24 cellular contexts compared by ENCODE assay signal in genomic region chr17:41707803-41708669, GRCh38. TPM values are rescaled to one million over a fixed set of nuclear protein-coding genes. Genes with fewer than 3 reads are reported as not detected.
A peak's percentile ranks its signal among the peaks of the same experiment; 100 is the strongest.
DNase-seq lines count a peak whose midpoint lies in the region; ATAC-seq, FAIRE-seq and TF ChIP-seq lines count a peak whose summit lies in the region.
"Had no signal": no experiment of that assay in that cellular context is flagged by ENCODE, and none has a peak within 500 bp of the region (broad histone marks: within the 10 kb centered on the region; RNA-seq: fewer than 3 reads in every experiment).

No MANE protein-coding gene starts in this region.

- intact Hi-C loops in HepG2 (cut with micrococcal nuclease; ENCODE audit: unreplicated experiment) (no loop called here), right lobe of liver (cut with DNase I) (loop anchor here in 1 of 2 donors (5.0 kb wide), 1 partner anchor 244 kb away; no protein-coding TSS in a partner anchor), K562 (cut with micrococcal nuclease) (no loop called here)

- H3K4me3 Mint-ChIP-seq in HFFc6: no peak overlapping the region
- H3K4me3 Mint-ChIP-seq: CD14-positive monocyte; CD4-positive, alpha-beta memory T cell had no signal

- H3K4me2 ChIP-seq in HepG2 (ENCODE audit: low read depth, low read length): no peak overlapping the region
- no peak overlapping the region for H3K4me2 ChIP-seq in K562 (ENCODE audit: insufficient read depth, low read length)
- H3K4me2 ChIP-seq: BLaER1 had no signal

- no peak overlapping the region for H3K27ac Mint-ChIP-seq in HFFc6
- H3K27ac Mint-ChIP-seq: CD4-positive, alpha-beta memory T cell had no signal

- no peaks in the 10 kb centered on the region for H3K36me3 ChIP-seq in HepG2 (replicated peaks in 1 of 2; ENCODE audit: control insufficient read depth in 1 of 2, insufficient read depth in 2 of 2, low read length in 2 of 2)
- no peaks in the 10 kb centered on the region for H3K36me3 ChIP-seq in right lobe of liver
- no peaks in the 10 kb centered on the region for H3K36me3 ChIP-seq in K562 (ENCODE audit: control insufficient read depth, insufficient read depth, low read length)
- H3K36me3 ChIP-seq: BLaER1 had no signal

- H2AFZ ChIP-seq in HepG2 (ENCODE audit: low read length) (no peak overlapping the region), K562 (ENCODE audit: low read depth, low read length) (no peak overlapping the region)

- BruUV-seq in HepG2 (replicated peaks; lab: Mats Ljungman, UMichigan): no TSS peak
- no TSS peak for BruUV-seq in K562 (replicated peaks; lab: Mats Ljungman, UMichigan)

- TF ChIP-seq EP300 in HepG2 (IDR thresholded peaks at IDR 0.05; ENCODE audit: low read depth in 2 of 2, low read length in 2 of 2) (no peak), HepG2 (CRISPR knock-in tag; IDR thresholded peaks at IDR 0.05; ENCODE audit: borderline replicate concordance) (no peak), K562 (IDR thresholded peaks at IDR 0.05; ENCODE audit: low read length) (no peak)

- no peak for TF ChIP-seq CTCF in HepG2 (CRISPR knock-in tag; IDR thresholded peaks at IDR 0.05)
- TF ChIP-seq CTCF in right lobe of liver (IDR thresholded peaks at IDR 0.05): no peak
- TF ChIP-seq CTCF in K562 (IDR thresholded peaks at IDR 0.05 in 2 of 3, conservative IDR thresholded peaks at IDR 0.05 in 1 of 3; ENCODE audit: insufficient read depth in 2 of 3, low read depth in 1 of 3, low read length in 3 of 3): no peak
- no peak for TF ChIP-seq CTCF in HFFc6 (IDR thresholded peaks at IDR 0.05)

- H3K9me3 ChIP-seq in HepG2 (ENCODE audit: low read length): no peaks in the 10 kb centered on the region
- H3K9me3 ChIP-seq in right lobe of liver: no peaks in the 10 kb centered on the region
- no peaks in the 10 kb centered on the region for H3K9me3 ChIP-seq in K562 (replicated peaks; ENCODE audit: control insufficient read depth, insufficient read depth, low read depth, low read length)
- H3K9me3 ChIP-seq: BLaER1 had no signal

- H3K36me3 Mint-ChIP-seq in HFFc6 (ENCODE audit: low read depth): no peaks in the 10 kb centered on the region
- H3K36me3 Mint-ChIP-seq: CD14-positive monocyte; CD4-positive, alpha-beta memory T cell had no signal

- H3K9ac ChIP-seq in HepG2 (ENCODE audit: insufficient read depth, low read depth, low read length) (no peak overlapping the region), K562 (ENCODE audit: insufficient read depth in 1 of 2, low read depth in 2 of 2, low read length in 2 of 2) (no peak overlapping the region)
- H3K9ac ChIP-seq: BLaER1 had no signal

- H3K27ac ChIP-seq in HepG2 (ENCODE audit: extremely low read length, insufficient read depth, low read length) (no peak overlapping the region), right lobe of liver (no peak overlapping the region), K562 (ENCODE audit: extremely low read depth, low read depth, low read length) (no peak overlapping the region)
- H3K27ac ChIP-seq: BLaER1 had no signal

- no peaks in the 10 kb centered on the region for H3K9me3 Mint-ChIP-seq in HFFc6
- H3K9me3 Mint-ChIP-seq: CD4-positive, alpha-beta memory T cell had no signal

- no peaks in the 10 kb centered on the region for H3K9me1 ChIP-seq in K562 (ENCODE audit: control insufficient read depth, insufficient read depth, low read length)

- POLR2A ChIA-PET in HepG2 (lab: Yijun Ruan, JAX) (interaction anchor here (0.8 to 5.2 kb wide), 6 partner anchors 13 to 79 kb away, joined by 3 to 82 read pairs (median 4); partner anchors contain the start of genes EIF1 and JUP), K562 (lab: Yijun Ruan, JAX) (interaction anchor here (1.0 to 12.4 kb wide), 3 partner anchors 12 to 29 kb away, joined by 4 to 174 read pairs (median 24); partner anchors contain the start of gene EIF1)

- TF ChIP-seq POLR2A in HepG2 (IDR thresholded peaks at IDR 0.05; ENCODE audit: insufficient read depth in 1 of 2, low read depth in 2 of 2, low read length in 2 of 2) (no peak), right lobe of liver (IDR thresholded peaks at IDR 0.05) (no peak), K562 (conservative IDR thresholded peaks at IDR 0.05) (no peak)

- 11% methylated on average over 10 of the region's 10 CpGs for WGBS in HepG2 (ENCODE audit: low lambda C conversion rate)
- WGBS in right lobe of liver (ENCODE audit: insufficient coverage, low coverage, low lambda C conversion rate, missing lambda C conversion rate): 59% methylated on average over 8 of the region's 10 CpGs
- WGBS in K562 (ENCODE audit: insufficient coverage, low coverage, missing lambda C conversion rate): 9% methylated on average over 10 of the region's 10 CpGs

- in situ Hi-C loops in HepG2 (cut with HindIII; ENCODE audit: extremely low pct_ligation_motif_present, low pct_unique_long_range_greater_than_20kb): no loop called here
- in situ Hi-C loops in K562 (cut with MboI): no loop called here

- H3K4me1 Mint-ChIP-seq in HFFc6 (ENCODE audit: low read depth): peaks cover 17% of the 10 kb centered on the region
- H3K4me1 Mint-ChIP-seq: CD4-positive, alpha-beta memory T cell had no signal

- H3K79me2 ChIP-seq in HepG2 (ENCODE audit: insufficient read depth, low read length): no peaks in the 10 kb centered on the region
- no peaks in the 10 kb centered on the region for H3K79me2 ChIP-seq in K562 (ENCODE audit: control insufficient read depth, insufficient read depth, low read length)

- no peaks in the 10 kb centered on the region for H4K20me1 ChIP-seq in HepG2 (ENCODE audit: insufficient read depth, low read length)
- H4K20me1 ChIP-seq in K562 (replicated peaks; ENCODE audit: control insufficient read depth, insufficient read depth, low read length): no peaks in the 10 kb centered on the region
- H4K20me1 ChIP-seq: BLaER1 had no signal

- ATAC-seq in HepG2: peak; percentile 17; the same call in 1 of the 3 replicates
- ATAC-seq in right lobe of liver: no peak
- ATAC-seq in K562: no peak; the same call in 2 of the 3 replicates
- ATAC-seq in GM21576 (IDR thresholded peaks at IDR 0.05; ENCODE audit: unreplicated experiment): no peak

- H3K4me1 ChIP-seq in HepG2 (ENCODE audit: insufficient read depth, low read length): peaks cover 41% of the 10 kb centered on the region
- no peaks in the 10 kb centered on the region for H3K4me1 ChIP-seq in right lobe of liver
- H3K4me1 ChIP-seq in K562 (replicated peaks in 1 of 2; ENCODE audit: control insufficient read depth in 2 of 2, insufficient read depth in 2 of 2, low read length in 2 of 2): no peaks in the 10 kb centered on the region; a peak in 3 of 5 replicates

- H3K27me3 Mint-ChIP-seq in HFFc6 (ENCODE audit: insufficient read depth): peaks cover 20% of the 10 kb centered on the region

- H3K4me3 ChIP-seq in HepG2 (replicated peaks in 1 of 3; ENCODE audit: insufficient read depth in 1 of 3, low read depth in 2 of 3, low read length in 3 of 3) (no peak overlapping the region), right lobe of liver (no peak overlapping the region), K562 (no peak overlapping the region)
- H3K4me3 ChIP-seq: BLaER1 had no signal

- FAIRE-seq in HepG2 (lab: Jason Lieb, UNC) (no peak), K562 (lab: Jason Lieb, UNC) (no peak)
- FAIRE-seq: GM12892, GM18507 had no signal

- H3K27me3 ChIP-seq in HepG2 (ENCODE audit: control insufficient read depth in 1 of 2, insufficient read depth in 2 of 2, low read length in 2 of 2): peaks cover 2 to 42% of the 10 kb centered on the region in 2 experiments; a peak in 4 of 5 replicates
- no peaks in the 10 kb centered on the region for H3K27me3 ChIP-seq in right lobe of liver
- H3K27me3 ChIP-seq in K562 (ENCODE audit: control insufficient read depth in 2 of 2, insufficient read depth in 2 of 2, low read length in 2 of 2): peaks cover 5 to 10% of the 10 kb centered on the region in 2 experiments; a peak in 3 of 5 replicates
- H3K27me3 ChIP-seq: BLaER1 had no signal

- CTCF ChIA-PET in HepG2 (lab: Yijun Ruan, JAX; ENCODE audit: low intra/inter-chr PET ratio, low total read pairs) (no interaction called here), K562 (lab: Yijun Ruan, JAX; ENCODE audit: low intra/inter-chr PET ratio) (no interaction called here)

- DNase-seq in HepG2 (ENCODE audit: low spot score) (no peak), right lobe of liver (no peak), K562 (ENCODE audit: extremely low read depth in 1 of 4, low spot score in 3 of 4) (no peak), islet precursor cell (peak; percentile 54), NOMO-1 (lab: John Stamatoyannopoulos, UW; ENCODE audit: unreplicated experiment in 2 of 2) (no peak), HFFc6 (no peak)
- DNase-seq: 8988T; CD4-positive, alpha-beta memory T cell; DMS153; DMS79; GDM1; HCEC 1CT; IMR-90; KBM-7 had no signal

- no peak for TF ChIP-seq RAD21 in HepG2 (CRISPR knock-in tag; IDR thresholded peaks at IDR 0.05)
- no peak for TF ChIP-seq RAD21 in K562 (CRISPR knock-in tag; conservative IDR thresholded peaks at IDR 0.05 in 1 of 2, IDR thresholded peaks at IDR 0.05 in 1 of 2)

RNA-seq across cellular contexts. Expression of gene GAST, which starts 4.1 kb away (rescaled TPM):
- total RNA-seq in HepG2 (2016; rRNA removed; fragmentation: Illumina TruSeq; extraction: Trizol) (0.42 TPM in 1 of 2 replicates, not detected in the other), right lobe of liver (not detected), K562 (2014; rRNA removed) (not detected in 2 replicates), K562 (2014; rRNA removed; fragmentation: Illumina TruSeq; extraction: Trizol) (not detected in 2 replicates), K562 (2015; rRNA removed; fragmentation: Illumina TruSeq; extraction: Trizol) (not detected in 2 replicates), K562 (2021) (not detected in 2 replicates)
- not detected in 2 replicates for total RNA-seq in HepG2 (2016; cell fraction: cytosol; rRNA removed; fragmentation: Illumina TruSeq; extraction: Trizol; ENCODE audit: low read depth)
- 0.52 TPM in 1 of 2 replicates, not detected in the other for total RNA-seq in HepG2 (2016; cell fraction: insoluble cytoplasmic fraction; rRNA removed; fragmentation: Illumina TruSeq; extraction: Trizol)
- total RNA-seq in HepG2 (2016; cell fraction: membrane; rRNA removed; fragmentation: Illumina TruSeq; extraction: Trizol): not detected in 2 replicates
- 1.4 TPM in 1 of 2 replicates, not detected in the other for total RNA-seq in HepG2 (2016; cell fraction: nucleus; rRNA removed; fragmentation: Illumina TruSeq; extraction: Trizol)
- polyA plus RNA-seq in HepG2 (2011; rRNA removed) (0.32 and 0.65 TPM in 2 replicates), K562 (2011; rRNA removed) (not detected in 2 replicates), K562 (2014; fragmentation: Illumina TruSeq; extraction: Trizol) (not detected in 2 replicates), K562 (2014; fragmentation: Nextera tagmentation; extraction: Ambion mirVana) (not detected), K562 (2014; rRNA removed) (not detected in 2 replicates)
- polyA plus RNA-seq in HepG2 (2011; cell fraction: cytosol; rRNA removed): 0.32 and 0.93 TPM in 2 replicates
- polyA plus RNA-seq in HepG2 (2011; cell fraction: nucleus; rRNA removed): not detected in 2 replicates
- 0.56 and 4.9 TPM in 2 replicates for polyA plus RNA-seq in HepG2 (2012)
- not detected in 2 replicates for polyA plus RNA-seq in HepG2 (2016; cell fraction: cytosol; fragmentation: Illumina TruSeq; extraction: Trizol; ENCODE audit: low read depth)
- 1.1 TPM in 1 of 2 replicates, not detected in the other for polyA plus RNA-seq in HepG2 (2016; cell fraction: insoluble cytoplasmic fraction; fragmentation: Illumina TruSeq; extraction: Trizol; ENCODE audit: low read depth)
- not detected in 2 replicates for polyA plus RNA-seq in HepG2 (2016; cell fraction: membrane; fragmentation: Illumina TruSeq; extraction: Trizol; ENCODE audit: low read depth)
- polyA plus RNA-seq in HepG2 (2016; cell fraction: nucleus; fragmentation: Illumina TruSeq; extraction: Trizol; ENCODE audit: insufficient read depth, low read depth): 1.4 TPM in 1 of 2 replicates, not detected in the other
- polyA minus RNA-seq in HepG2 (2011; rRNA and poly(A)+ RNA removed; ENCODE audit: low replicate concordance): 0.58 TPM in 1 of 2 replicates, not detected in the other
- polyA minus RNA-seq in HepG2 (2011; cell fraction: cytosol; rRNA and poly(A)+ RNA removed): not detected in 2 replicates
- not detected in 2 replicates for polyA minus RNA-seq in HepG2 (2011; cell fraction: nucleus; rRNA and poly(A)+ RNA removed)
- total RNA-seq in K562 (2011; cell fraction: chromatin; rRNA removed; ENCODE audit: low replicate concordance): not detected in 2 replicates
- not detected in 2 replicates for total RNA-seq in K562 (2011; cell fraction: nucleolus; rRNA removed)
- total RNA-seq in K562 (2011; cell fraction: nucleoplasm; rRNA removed): not detected in 2 replicates
- polyA plus RNA-seq in K562 (2011; cell fraction: cytosol; rRNA removed): not detected in 2 replicates
- not detected in 2 replicates for polyA plus RNA-seq in K562 (2011; cell fraction: nucleus; rRNA removed)
- polyA plus RNA-seq in K562 (2012): not detected in 2 replicates
- polyA minus RNA-seq in K562 (2011; rRNA and poly(A)+ RNA removed): not detected in 2 replicates
- not detected in 2 replicates for polyA minus RNA-seq in K562 (2011; cell fraction: cytosol; rRNA and poly(A)+ RNA removed)
- polyA minus RNA-seq in K562 (2011; cell fraction: nucleus; rRNA and poly(A)+ RNA removed): not detected in 2 replicates
- total RNA-seq in HFFc6 (2021; fragmentation: NEBNext Ultra II Directional; extraction: Animal tissue kit (Norgen Biotek cat#: 25700)): not detected
- total RNA-seq: A673; CD4-positive, alpha-beta memory T cell; Daoy; H4; HT-29; IMR-90 had no signal
- polyA plus RNA-seq: AG04450; CD14-positive monocyte; CD4-positive, alpha-beta memory T cell; IMR-90 had no signal

RNA-seq across cellular contexts. Expression of gene EIF1, which starts 19.4 kb away (rescaled TPM):
- 147 and 199 TPM in 2 replicates for total RNA-seq in HepG2 (2016; rRNA removed; fragmentation: Illumina TruSeq; extraction: Trizol)
- total RNA-seq in HepG2 (2016; cell fraction: cytosol; rRNA removed; fragmentation: Illumina TruSeq; extraction: Trizol; ENCODE audit: low read depth): 90.4 and 105 TPM in 2 replicates
- total RNA-seq in HepG2 (2016; cell fraction: insoluble cytoplasmic fraction; rRNA removed; fragmentation: Illumina TruSeq; extraction: Trizol): 134 and 191 TPM in 2 replicates
- total RNA-seq in HepG2 (2016; cell fraction: membrane; rRNA removed; fragmentation: Illumina TruSeq; extraction: Trizol): 209 and 226 TPM in 2 replicates
- 237 and 265 TPM in 2 replicates for total RNA-seq in HepG2 (2016; cell fraction: nucleus; rRNA removed; fragmentation: Illumina TruSeq; extraction: Trizol)
- 388 and 517 TPM in 2 replicates for polyA plus RNA-seq in HepG2 (2011; rRNA removed)
- polyA plus RNA-seq in HepG2 (2011; cell fraction: cytosol; rRNA removed): 157 and 242 TPM in 2 replicates
- polyA plus RNA-seq in HepG2 (2011; cell fraction: nucleus; rRNA removed): 346 and 409 TPM in 2 replicates
- polyA plus RNA-seq in HepG2 (2012): 1,096 and 1,427 TPM in 2 replicates
- polyA plus RNA-seq in HepG2 (2016; cell fraction: cytosol; fragmentation: Illumina TruSeq; extraction: Trizol; ENCODE audit: low read depth): 537 and 540 TPM in 2 replicates
- polyA plus RNA-seq in HepG2 (2016; cell fraction: insoluble cytoplasmic fraction; fragmentation: Illumina TruSeq; extraction: Trizol; ENCODE audit: low read depth): 606 and 702 TPM in 2 replicates
- 490 and 548 TPM in 2 replicates for polyA plus RNA-seq in HepG2 (2016; cell fraction: membrane; fragmentation: Illumina TruSeq; extraction: Trizol; ENCODE audit: low read depth)
- polyA plus RNA-seq in HepG2 (2016; cell fraction: nucleus; fragmentation: Illumina TruSeq; extraction: Trizol; ENCODE audit: insufficient read depth, low read depth): 691 and 695 TPM in 2 replicates
- polyA minus RNA-seq in HepG2 (2011; rRNA and poly(A)+ RNA removed; ENCODE audit: low replicate concordance): 70.2 and 87.8 TPM in 2 replicates
- 159 and 198 TPM in 2 replicates for polyA minus RNA-seq in HepG2 (2011; cell fraction: cytosol; rRNA and poly(A)+ RNA removed)
- polyA minus RNA-seq in HepG2 (2011; cell fraction: nucleus; rRNA and poly(A)+ RNA removed): 333 and 395 TPM in 2 replicates
- 100 to 1,000 TPM; 284 to 454 (median 404) TPM for total RNA-seq in right lobe of liver
- total RNA-seq in K562 (2011; cell fraction: chromatin; rRNA removed; ENCODE audit: low replicate concordance): 298 and 342 TPM in 2 replicates
- 197 and 220 TPM in 2 replicates for total RNA-seq in K562 (2011; cell fraction: nucleolus; rRNA removed)
- total RNA-seq in K562 (2011; cell fraction: nucleoplasm; rRNA removed): 315 and 402 TPM in 2 replicates
- total RNA-seq in K562 (2014; rRNA removed): 81.3 and 85.7 TPM in 2 replicates
- total RNA-seq in K562 (2014; rRNA removed; fragmentation: Illumina TruSeq; extraction: Trizol): 95.4 and 115 TPM in 2 replicates
- total RNA-seq in K562 (2015; rRNA removed; fragmentation: Illumina TruSeq; extraction: Trizol): 67.0 and 77.8 TPM in 2 replicates
- 880 and 965 TPM in 2 replicates for total RNA-seq in K562 (2021)
- polyA plus RNA-seq in K562 (2011; rRNA removed): 255 and 320 TPM in 2 replicates
- 104 and 119 TPM in 2 replicates for polyA plus RNA-seq in K562 (2011; cell fraction: cytosol; rRNA removed)
- polyA plus RNA-seq in K562 (2011; cell fraction: nucleus; rRNA removed): 247 and 265 TPM in 2 replicates
- polyA plus RNA-seq in K562 (2012): 675 and 2,132 TPM in 2 replicates
- polyA plus RNA-seq in K562 (2014; fragmentation: Illumina TruSeq; extraction: Trizol): 612 and 683 TPM in 2 replicates
- 1,000 to 10,000 TPM; 1,018 to 1,204 TPM for polyA plus RNA-seq in K562 (2014; fragmentation: Nextera tagmentation; extraction: Ambion mirVana)
- polyA plus RNA-seq in K562 (2014; rRNA removed): 236 and 297 TPM in 2 replicates
- polyA minus RNA-seq in K562 (2011; rRNA and poly(A)+ RNA removed): 97.5 and 123 TPM in 2 replicates
- 123 and 125 TPM in 2 replicates for polyA minus RNA-seq in K562 (2011; cell fraction: cytosol; rRNA and poly(A)+ RNA removed)
- polyA minus RNA-seq in K562 (2011; cell fraction: nucleus; rRNA and poly(A)+ RNA removed): 139 and 151 TPM in 2 replicates
- total RNA-seq in HFFc6 (2021; fragmentation: NEBNext Ultra II Directional; extraction: Animal tissue kit (Norgen Biotek cat#: 25700)): 100 to 1,000 TPM; 723 to 810 (median 781) TPM

RNA-seq across cellular contexts. Expression of gene HAP1, which starts 26.4 kb away (rescaled TPM):
- total RNA-seq in HepG2 (2016; rRNA removed; fragmentation: Illumina TruSeq; extraction: Trizol) (0.07 and 0.08 TPM in 2 replicates), right lobe of liver (under 1 TPM in 3 of 6 experiments, not detected in 3; 0.07 to 0.10 (median 0.07) TPM), K562 (2014; rRNA removed) (under 0.01 TPM in 1 of 2 replicates, not detected in the other), K562 (2014; rRNA removed; fragmentation: Illumina TruSeq; extraction: Trizol) (not detected in 2 replicates), K562 (2015; rRNA removed; fragmentation: Illumina TruSeq; extraction: Trizol) (0.04 TPM in 1 of 2 replicates, not detected in the other), K562 (2021) (0.09 TPM in 1 of 2 replicates, not detected in the other)
- total RNA-seq in HepG2 (2016; cell fraction: cytosol; rRNA removed; fragmentation: Illumina TruSeq; extraction: Trizol; ENCODE audit: low read depth): not detected in 2 replicates
- total RNA-seq in HepG2 (2016; cell fraction: insoluble cytoplasmic fraction; rRNA removed; fragmentation: Illumina TruSeq; extraction: Trizol): 0.07 and 0.11 TPM in 2 replicates
- total RNA-seq in HepG2 (2016; cell fraction: membrane; rRNA removed; fragmentation: Illumina TruSeq; extraction: Trizol): 0.03 TPM in 1 of 2 replicates, not detected in the other
- total RNA-seq in HepG2 (2016; cell fraction: nucleus; rRNA removed; fragmentation: Illumina TruSeq; extraction: Trizol): 0.12 TPM in 1 of 2 replicates, not detected in the other
- polyA plus RNA-seq in HepG2 (2011; rRNA removed) (0.07 and 0.30 TPM in 2 replicates), K562 (2011; rRNA removed) (not detected in 2 replicates), K562 (2014; fragmentation: Illumina TruSeq; extraction: Trizol) (not detected in 2 replicates), K562 (2014; fragmentation: Nextera tagmentation; extraction: Ambion mirVana) (not detected), K562 (2014; rRNA removed) (not detected in 2 replicates)
- polyA plus RNA-seq in HepG2 (2011; cell fraction: cytosol; rRNA removed): 0.07 and 0.08 TPM in 2 replicates
- 1.1 TPM in 2 replicates for polyA plus RNA-seq in HepG2 (2011; cell fraction: nucleus; rRNA removed)
- polyA plus RNA-seq in HepG2 (2012): 0.13 and 0.19 TPM in 2 replicates
- not detected in 2 replicates for polyA plus RNA-seq in HepG2 (2016; cell fraction: cytosol; fragmentation: Illumina TruSeq; extraction: Trizol; ENCODE audit: low read depth)
- polyA plus RNA-seq in HepG2 (2016; cell fraction: insoluble cytoplasmic fraction; fragmentation: Illumina TruSeq; extraction: Trizol; ENCODE audit: low read depth): 0.11 TPM in 1 of 2 replicates, not detected in the other
- polyA plus RNA-seq in HepG2 (2016; cell fraction: membrane; fragmentation: Illumina TruSeq; extraction: Trizol; ENCODE audit: low read depth): not detected in 2 replicates
- polyA plus RNA-seq in HepG2 (2016; cell fraction: nucleus; fragmentation: Illumina TruSeq; extraction: Trizol; ENCODE audit: insufficient read depth, low read depth): 0.11 and 0.15 TPM in 2 replicates
- 0.07 TPM in 1 of 2 replicates, not detected in the other for polyA minus RNA-seq in HepG2 (2011; rRNA and poly(A)+ RNA removed; ENCODE audit: low replicate concordance)
- not detected in 2 replicates for polyA minus RNA-seq in HepG2 (2011; cell fraction: cytosol; rRNA and poly(A)+ RNA removed)
- polyA minus RNA-seq in HepG2 (2011; cell fraction: nucleus; rRNA and poly(A)+ RNA removed): 0.12 and 0.26 TPM in 2 replicates
- total RNA-seq in K562 (2011; cell fraction: chromatin; rRNA removed; ENCODE audit: low replicate concordance): 0.09 TPM in 1 of 2 replicates, not detected in the other
- total RNA-seq in K562 (2011; cell fraction: nucleolus; rRNA removed): not detected in 2 replicates
- total RNA-seq in K562 (2011; cell fraction: nucleoplasm; rRNA removed): not detected in 2 replicates
- polyA plus RNA-seq in K562 (2011; cell fraction: cytosol; rRNA removed): 0.04 TPM in 1 of 2 replicates, not detected in the other
- polyA plus RNA-seq in K562 (2011; cell fraction: nucleus; rRNA removed): 0.07 and 0.15 TPM in 2 replicates
- 0.04 TPM in 1 of 2 replicates, not detected in the other for polyA plus RNA-seq in K562 (2012)
- not detected in 2 replicates for polyA minus RNA-seq in K562 (2011; rRNA and poly(A)+ RNA removed)
- polyA minus RNA-seq in K562 (2011; cell fraction: cytosol; rRNA and poly(A)+ RNA removed): not detected in 2 replicates
- not detected in 2 replicates for polyA minus RNA-seq in K562 (2011; cell fraction: nucleus; rRNA and poly(A)+ RNA removed)
- total RNA-seq in HFFc6 (2021; fragmentation: NEBNext Ultra II Directional; extraction: Animal tissue kit (Norgen Biotek cat#: 25700)): under 1 TPM in 2 of 6 experiments, not detected in 4; 0.09 to 0.12 TPM
- total RNA-seq: HT-29 had no signal
- polyA plus RNA-seq: CD14-positive monocyte; CD4-positive, alpha-beta memory T cell had no signal

Comparison
In these comparisons a context has a peak if more than half of its experiments do, and no peak if none do; other contexts are left out.
1. Of the 241 proteins assayed by ChIP-seq in both HepG2 and K562: peak only in HepG2: ZNF121; only in K562: none; in both: none; in neither: 240.